In the genomic region with DNA sequence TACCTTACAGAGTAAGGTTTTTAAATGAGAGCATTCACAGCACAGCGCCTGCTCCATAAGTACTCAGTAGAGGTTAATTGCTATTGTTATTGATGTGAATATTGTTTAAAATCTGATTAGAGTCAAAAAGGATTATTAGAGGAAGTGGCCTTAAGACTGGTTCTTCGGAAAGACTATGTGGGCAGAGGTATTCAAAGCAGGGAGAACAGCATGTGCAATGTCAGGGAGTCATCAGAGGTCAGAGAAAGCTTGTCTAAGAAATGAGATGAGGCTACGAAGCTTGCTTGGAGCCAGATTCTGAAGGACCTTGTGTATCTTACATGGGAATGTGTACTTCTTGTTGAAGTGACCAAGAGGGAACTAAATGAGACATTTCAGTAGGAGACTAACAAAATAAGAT, we compare ENCODE assay signal across 24 cellular contexts. TPM values are rescaled to one million over a fixed set of nuclear protein-coding genes. Genes with fewer than 3 reads are reported as not detected.
DNase-seq lines count a peak whose midpoint lies in the region; ATAC-seq lines count a peak whose summit lies in the region.
"Had no signal": no experiment of that assay in that cellular context is flagged by ENCODE, and none has a peak within 500 bp of the region (broad histone marks: within the 10 kb centered on the region; RNA-seq: fewer than 3 reads in every experiment).

No MANE protein-coding gene starts in this region.

- H3K4me1 Mint-ChIP-seq in stimulated activated memory B cell treated with anti-CD40 and anti-IgM and Interleukin-4, amounts not matched to agents 10 μg/mL and 1 μg/mL and 100 μg/mL, for 72 hours, result peaks cover 13% of the 10 kb centered on the region
- H3K4me1 Mint-ChIP-seq in naive thymus-derived CD4-positive, alpha-beta T cell, result peaks cover 0 to 4% (median 0%) of the 10 kb centered on the region in 7 donors

- no peak overlapping the region for H3K27ac ChIP-seq in naive thymus-derived CD4-positive, alpha-beta T cell (ENCODE audit: low read depth, low read length)
- no peak overlapping the region for H3K27ac ChIP-seq in SJCRH30
- H3K27ac ChIP-seq: BLaER1, lower lobe of right lung, transverse colon had no signal

- peaks cover 51% of the 10 kb centered on the region for H3K36me3 Mint-ChIP-seq in stimulated activated memory B cell treated with anti-CD40 and anti-IgM and Interleukin-4, amounts not matched to agents 10 μg/mL and 1 μg/mL and 100 μg/mL, for 72 hours
- H3K36me3 Mint-ChIP-seq in naive thymus-derived CD4-positive, alpha-beta T cell, result peaks cover 10 to 43% (median 24%) of the 10 kb centered on the region in 5 donors
- H3K36me3 Mint-ChIP-seq: natural killer cell treated with Interleukin-12 subunit alpha and Interleukin-12 subunit beta and Interleukin-15 and Interleukin-18, amount 100 ng/mL, for 72 hours had no signal

- H3K27me3 ChIP-seq in naive thymus-derived CD4-positive, alpha-beta T cell (ENCODE audit: control insufficient read depth in 2 of 2, insufficient read depth in 2 of 2, low read length in 2 of 2), result no peaks in the 10 kb centered on the region
- no peaks in the 10 kb centered on the region for H3K27me3 ChIP-seq in SJCRH30
- H3K27me3 ChIP-seq: BLaER1, gastrocnemius medialis, transverse colon had no signal

- DNase-seq in amniotic epithelial cell (ENCODE audit: low read depth) (peak; percentile 14), SJCRH30 (no peak)
- no peak for DNase-seq in naive thymus-derived CD4-positive, alpha-beta T cell
- DNase-seq: activated B cell treated with CpG ODN at 0.5 μM for 24 hours; activated CD4-positive, alpha-beta T cell treated with anti-CD3 and anti-CD28 coated beads, Interleukin-2, amount 50 U/mL, for 1 hour; activated naive CD4-positive, alpha-beta T cell treated with Interleukin-2 at 50 U/mL for 16 hours; central memory CD4-positive, alpha-beta T cell; gastrocnemius medialis; H7; lower lobe of right lung; NCI-H1048; NCI-H1694 treated with DMSO at 0.1 percent for 48 hours; NCI-H2171 treated with DMSO at 0.1 percent for 48 hours; NCI-H524; NK-92 treated with Interleukin-12 subunit alpha and Interleukin-12 subunit beta, amount 100 ng/mL, for 24 hours; SK-N-SH; stimulated activated CD4-positive, alpha-beta T cell treated with anti-CD3 and anti-CD28 coated beads, Interleukin-4, amount 100 ng/mL, for 24 hours; transverse colon had no signal

- no peaks in the 10 kb centered on the region for H3K9me3 ChIP-seq in naive thymus-derived CD4-positive, alpha-beta T cell (ENCODE audit: control insufficient read depth in 2 of 3, low read length in 3 of 3)
- no peaks in the 10 kb centered on the region for H3K9me3 ChIP-seq in SJCRH30 (replicated peaks)
- H3K9me3 ChIP-seq: BLaER1, gastrocnemius medialis, lower lobe of right lung, SK-N-SH, transverse colon had no signal

- no peaks in the 10 kb centered on the region for H3K27me3 Mint-ChIP-seq in stimulated activated memory B cell treated with anti-CD40 and anti-IgM and Interleukin-4, amounts not matched to agents 10 μg/mL and 1 μg/mL and 100 μg/mL, for 72 hours
- H3K27me3 Mint-ChIP-seq in naive thymus-derived CD4-positive, alpha-beta T cell, result no peaks in the 10 kb centered on the region
- H3K27me3 Mint-ChIP-seq: activated B cell treated with CpG ODN at 0.5 μM for 24 hours; natural killer cell treated with Interleukin-12 subunit alpha and Interleukin-12 subunit beta and Interleukin-15 and Interleukin-18, amount 100 ng/mL, for 72 hours had no signal

- no peak overlapping the region for H3K4me3 ChIP-seq in naive thymus-derived CD4-positive, alpha-beta T cell (ENCODE audit: low read length)
- H3K4me3 ChIP-seq in SJCRH30, result no peak overlapping the region
- H3K4me3 ChIP-seq: BLaER1, gastrocnemius medialis, lower lobe of right lung, transverse colon had no signal

- no peaks in the 10 kb centered on the region for H3K9me3 Mint-ChIP-seq in stimulated activated memory B cell treated with anti-CD40 and anti-IgM and Interleukin-4, amounts not matched to agents 10 μg/mL and 1 μg/mL and 100 μg/mL, for 72 hours
- no peaks in the 10 kb centered on the region for H3K9me3 Mint-ChIP-seq in naive thymus-derived CD4-positive, alpha-beta T cell
- H3K9me3 Mint-ChIP-seq: activated B cell treated with CpG ODN at 0.5 μM for 24 hours; natural killer cell treated with Interleukin-12 subunit alpha and Interleukin-12 subunit beta and Interleukin-15 and Interleukin-18, amount 100 ng/mL, for 72 hours had no signal

- H3K4me3 Mint-ChIP-seq in stimulated activated memory B cell treated with anti-CD40 and anti-IgM and Interleukin-4, amounts not matched to agents 10 μg/mL and 1 μg/mL and 100 μg/mL, for 72 hours, result no peak overlapping the region
- H3K4me3 Mint-ChIP-seq in naive thymus-derived CD4-positive, alpha-beta T cell, result no peak overlapping the region
- H3K4me3 Mint-ChIP-seq: activated B cell treated with CpG ODN at 0.5 μM for 24 hours; natural killer cell treated with Interleukin-12 subunit alpha and Interleukin-12 subunit beta and Interleukin-15 and Interleukin-18, amount 100 ng/mL, for 72 hours had no signal

- POLR2A ChIA-PET in naive thymus-derived CD4-positive, alpha-beta T cell (lab: Charles Lee), result no interaction called here

- H3K4me1 ChIP-seq in naive thymus-derived CD4-positive, alpha-beta T cell (ENCODE audit: control insufficient read depth in 2 of 2, insufficient read depth in 2 of 2, low read length in 2 of 2), result no peaks in the 10 kb centered on the region
- peaks cover 12% of the 10 kb centered on the region for H3K4me1 ChIP-seq in SJCRH30
- H3K4me1 ChIP-seq: BLaER1, lower lobe of right lung had no signal

- intact Hi-C loops in naive thymus-derived CD4-positive, alpha-beta T cell (cut with micrococcal nuclease), result no loop called here

- H3K27ac Mint-ChIP-seq in stimulated activated memory B cell treated with anti-CD40 and anti-IgM and Interleukin-4, amounts not matched to agents 10 μg/mL and 1 μg/mL and 100 μg/mL, for 72 hours, result peak overlapping the region; percentile 14
- H3K27ac Mint-ChIP-seq in naive thymus-derived CD4-positive, alpha-beta T cell, result no peak overlapping the region
- H3K27ac Mint-ChIP-seq: activated B cell treated with CpG ODN at 0.5 μM for 24 hours; natural killer cell treated with Interleukin-12 subunit alpha and Interleukin-12 subunit beta and Interleukin-15 and Interleukin-18, amount 100 ng/mL, for 72 hours had no signal

- no peaks in the 10 kb centered on the region for H3K36me3 ChIP-seq in naive thymus-derived CD4-positive, alpha-beta T cell (ENCODE audit: control insufficient read depth in 2 of 3, insufficient read depth in 3 of 3, low read length in 3 of 3)
- peaks cover 8% of the 10 kb centered on the region; the same call in 1 of the 2 replicates for H3K36me3 ChIP-seq in SJCRH30
- H3K36me3 ChIP-seq: gastrocnemius medialis, lower lobe of right lung, transverse colon had no signal

- peak; percentile 48 for ATAC-seq in GM18868 (IDR thresholded peaks at IDR 0.05; ENCODE audit: unreplicated experiment)
- ATAC-seq in HG02885 (IDR thresholded peaks at IDR 0.05; ENCODE audit: poor library complexity, unreplicated experiment), result peak; percentile 94
- peak; percentile 84 for ATAC-seq in stimulated activated memory B cell treated with anti-CD40 and anti-IgM and Interleukin-4, amounts not matched to agents 10 μg/mL and 1 μg/mL and 100 μg/mL, for 72 hours
- no peak for ATAC-seq in naive thymus-derived CD4-positive, alpha-beta T cell
- no peak for ATAC-seq in HG03108 (IDR thresholded peaks at IDR 0.05; ENCODE audit: unreplicated experiment)
- ATAC-seq: gastrocnemius medialis; natural killer cell treated with Interleukin-12 subunit alpha and Interleukin-12 subunit beta and Interleukin-15 and Interleukin-18, amount 100 ng/mL, for 72 hours had no signal

- CTCF ChIA-PET in naive thymus-derived CD4-positive, alpha-beta T cell (lab: Charles Lee), result interaction anchor here (1.0 kb wide), 1 partner anchor 81 kb away, joined by 3 read pairs; no protein-coding TSS in a partner anchor

RNA-seq across cellular contexts. Expression of gene PMS1, which starts 49.8 kb away (rescaled TPM):
- 10 to 100 TPM; 18.2 to 30.1 (median 22.5) TPM for total RNA-seq in naive thymus-derived CD4-positive, alpha-beta T cell
- polyA plus RNA-seq in naive thymus-derived CD4-positive, alpha-beta T cell, result 10 to 100 TPM; 11.1 to 13.7 TPM
- 80.5 and 83.0 TPM in 2 replicates for total RNA-seq in SJCRH30 (2014; rRNA removed; shearing (Covaris generic))

RNA-seq across cellular contexts. Expression of gene ORMDL1, which starts 49.9 kb away (rescaled TPM):
- total RNA-seq in naive thymus-derived CD4-positive, alpha-beta T cell, result 100 to 1,000 TPM in 4 of 5 experiments, 10 to 100 TPM in 1; 80.1 to 208 (median 142) TPM
- 10 to 100 TPM; 70.5 to 85.1 TPM for polyA plus RNA-seq in naive thymus-derived CD4-positive, alpha-beta T cell
- total RNA-seq in SJCRH30 (2014; rRNA removed; shearing (Covaris generic)), result 238 and 287 TPM in 2 replicates

Comparison
In these comparisons a context has a peak if more than half of its experiments do, and no peak if none do; other contexts are left out.
1. ATAC-seq: peak in GM18868 (single experiment), HG02885 (single experiment) and stimulated activated memory B cell treated with anti-CD40 and anti-IgM and Interleukin-4, amounts not matched to agents 10 μg/mL and 1 μg/mL and 100 μg/mL, for 72 hours (single experiment); none in naive thymus-derived CD4-positive, alpha-beta T cell (single experiment) and HG03108 (single experiment).